2 cellular contexts compared by ENCODE assay signal in the genomic region with DNA sequence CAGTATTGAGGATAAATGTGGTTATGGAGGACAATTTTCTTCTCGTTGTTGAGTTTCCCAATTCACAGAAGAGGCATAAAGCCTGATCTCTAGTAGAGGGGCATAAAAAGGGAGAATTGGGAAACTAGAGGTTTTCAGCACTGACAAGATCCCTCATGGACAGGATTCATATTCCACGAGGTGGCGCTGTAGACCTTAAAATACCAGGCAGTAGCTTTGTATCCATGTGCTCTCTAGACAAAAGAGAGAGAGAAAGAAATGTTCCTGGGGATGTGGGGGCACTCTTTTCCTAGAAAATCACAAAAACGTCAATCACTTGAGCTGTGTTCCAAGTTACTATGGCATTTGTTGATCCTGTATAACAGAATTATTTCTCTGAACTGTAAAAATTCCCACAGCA.
TF ChIP-seq lines count a peak whose summit lies in the region.

No MANE protein-coding gene starts in this region.

TF ChIP-seq in SK-N-SH treated with all-trans-retinoic acid at 6 μM for 48 hours, 23 proteins besides CTCF, POLR2A, EP300 and RAD21 (continued from another document):
- TF ChIP-seq, protein P1, sequence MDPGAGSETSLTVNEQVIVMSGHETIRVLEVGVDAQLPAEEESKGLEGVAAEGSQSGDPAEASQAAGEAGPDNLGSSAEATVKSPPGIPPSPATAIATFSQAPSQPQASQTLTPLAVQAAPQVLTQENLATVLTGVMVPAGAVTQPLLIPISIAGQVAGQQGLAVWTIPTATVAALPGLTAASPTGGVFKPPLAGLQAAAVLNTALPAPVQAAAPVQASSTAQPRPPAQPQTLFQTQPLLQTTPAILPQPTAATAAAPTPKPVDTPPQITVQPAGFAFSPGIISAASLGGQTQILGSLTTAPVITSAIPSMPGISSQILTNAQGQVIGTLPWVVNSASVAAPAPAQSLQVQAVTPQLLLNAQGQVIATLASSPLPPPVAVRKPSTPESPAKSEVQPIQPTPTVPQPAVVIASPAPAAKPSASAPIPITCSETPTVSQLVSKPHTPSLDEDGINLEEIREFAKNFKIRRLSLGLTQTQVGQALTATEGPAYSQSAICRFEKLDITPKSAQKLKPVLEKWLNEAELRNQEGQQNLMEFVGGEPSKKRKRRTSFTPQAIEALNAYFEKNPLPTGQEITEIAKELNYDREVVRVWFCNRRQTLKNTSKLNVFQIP (CRISPR knock-in tag; IDR thresholded peaks at IDR 0.05; ENCODE audit: borderline replicate concordance, low read depth) = no peak
- TF ChIP-seq CSDC2 (CRISPR knock-in tag; IDR thresholded peaks at IDR 0.05) (no peak), ZC3H10 (CRISPR knock-in tag; IDR thresholded peaks at IDR 0.05) (no peak), TCF4 (CRISPR knock-in tag; IDR thresholded peaks at IDR 0.05; ENCODE audit: borderline replicate concordance) (no peak), SNAI2 (CRISPR knock-in tag; IDR thresholded peaks at IDR 0.05) (no peak), ZNF8 (CRISPR knock-in tag; IDR thresholded peaks at IDR 0.05) (no peak), ZFP3 (CRISPR knock-in tag; IDR thresholded peaks at IDR 0.05) (no peak), ZNF565 (CRISPR knock-in tag; conservative IDR thresholded peaks at IDR 0.05; ENCODE audit: low read depth) (no peak), PPARA (CRISPR knock-in tag; IDR thresholded peaks at IDR 0.05; ENCODE audit: borderline replicate concordance) (no peak), RARB (CRISPR knock-in tag; IDR thresholded peaks at IDR 0.05) (no peak)
- TF ChIP-seq, protein P2, sequence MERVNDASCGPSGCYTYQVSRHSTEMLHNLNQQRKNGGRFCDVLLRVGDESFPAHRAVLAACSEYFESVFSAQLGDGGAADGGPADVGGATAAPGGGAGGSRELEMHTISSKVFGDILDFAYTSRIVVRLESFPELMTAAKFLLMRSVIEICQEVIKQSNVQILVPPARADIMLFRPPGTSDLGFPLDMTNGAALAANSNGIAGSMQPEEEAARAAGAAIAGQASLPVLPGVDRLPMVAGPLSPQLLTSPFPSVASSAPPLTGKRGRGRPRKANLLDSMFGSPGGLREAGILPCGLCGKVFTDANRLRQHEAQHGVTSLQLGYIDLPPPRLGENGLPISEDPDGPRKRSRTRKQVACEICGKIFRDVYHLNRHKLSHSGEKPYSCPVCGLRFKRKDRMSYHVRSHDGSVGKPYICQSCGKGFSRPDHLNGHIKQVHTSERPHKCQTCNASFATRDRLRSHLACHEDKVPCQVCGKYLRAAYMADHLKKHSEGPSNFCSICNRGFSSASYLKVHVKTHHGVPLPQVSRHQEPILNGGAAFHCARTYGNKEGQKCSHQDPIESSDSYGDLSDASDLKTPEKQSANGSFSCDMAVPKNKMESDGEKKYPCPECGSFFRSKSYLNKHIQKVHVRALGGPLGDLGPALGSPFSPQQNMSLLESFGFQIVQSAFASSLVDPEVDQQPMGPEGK (CRISPR knock-in tag; IDR thresholded peaks at IDR 0.05; ENCODE audit: borderline replicate concordance) = no peak
- TF ChIP-seq, protein P3, sequence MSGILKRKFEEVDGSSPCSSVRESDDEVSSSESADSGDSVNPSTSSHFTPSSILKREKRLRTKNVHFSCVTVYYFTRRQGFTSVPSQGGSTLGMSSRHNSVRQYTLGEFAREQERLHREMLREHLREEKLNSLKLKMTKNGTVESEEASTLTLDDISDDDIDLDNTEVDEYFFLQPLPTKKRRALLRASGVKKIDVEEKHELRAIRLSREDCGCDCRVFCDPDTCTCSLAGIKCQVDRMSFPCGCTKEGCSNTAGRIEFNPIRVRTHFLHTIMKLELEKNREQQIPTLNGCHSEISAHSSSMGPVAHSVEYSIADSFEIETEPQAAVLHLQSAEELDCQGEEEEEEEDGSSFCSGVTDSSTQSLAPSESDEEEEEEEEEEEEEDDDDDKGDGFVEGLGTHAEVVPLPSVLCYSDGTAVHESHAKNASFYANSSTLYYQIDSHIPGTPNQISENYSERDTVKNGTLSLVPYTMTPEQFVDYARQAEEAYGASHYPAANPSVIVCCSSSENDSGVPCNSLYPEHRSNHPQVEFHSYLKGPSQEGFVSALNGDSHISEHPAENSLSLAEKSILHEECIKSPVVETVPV (CRISPR knock-in tag; IDR thresholded peaks at IDR 0.05) = no peak
TF ChIP-seq in SK-N-SH treated with all-trans-retinoic acid at 6 μM for 48 hours: peak in this region for 0.

TF ChIP-seq in IMR-90, 13 proteins besides CTCF, POLR2A, EP300 and RAD21 (continued from another document):
- TF ChIP-seq, protein P4, sequence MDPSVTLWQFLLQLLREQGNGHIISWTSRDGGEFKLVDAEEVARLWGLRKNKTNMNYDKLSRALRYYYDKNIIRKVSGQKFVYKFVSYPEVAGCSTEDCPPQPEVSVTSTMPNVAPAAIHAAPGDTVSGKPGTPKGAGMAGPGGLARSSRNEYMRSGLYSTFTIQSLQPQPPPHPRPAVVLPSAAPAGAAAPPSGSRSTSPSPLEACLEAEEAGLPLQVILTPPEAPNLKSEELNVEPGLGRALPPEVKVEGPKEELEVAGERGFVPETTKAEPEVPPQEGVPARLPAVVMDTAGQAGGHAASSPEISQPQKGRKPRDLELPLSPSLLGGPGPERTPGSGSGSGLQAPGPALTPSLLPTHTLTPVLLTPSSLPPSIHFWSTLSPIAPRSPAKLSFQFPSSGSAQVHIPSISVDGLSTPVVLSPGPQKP (IDR thresholded peaks at IDR 0.05; ENCODE audit: borderline replicate concordance, low read depth, low read length) = no peak
- no peak for TF ChIP-seq BHLHE40 (IDR thresholded peaks at IDR 0.05; ENCODE audit: low read depth, low read length)
- no peak for TF ChIP-seq FOS (IDR thresholded peaks at IDR 0.05; ENCODE audit: low read depth, low read length)
- no peak for TF ChIP-seq RCOR1 (IDR thresholded peaks at IDR 0.05; ENCODE audit: insufficient replicate concordance, low read length)
- no peak for TF ChIP-seq MAFK (IDR thresholded peaks at IDR 0.05; ENCODE audit: low read depth, low read length)
- no peak for TF ChIP-seq MXI1 (IDR thresholded peaks at IDR 0.05; ENCODE audit: borderline replicate concordance, low read depth, low read length)
- TF ChIP-seq CHD1 (IDR thresholded peaks at IDR 0.05; ENCODE audit: low read depth, low read length) = no peak
- no peak for TF ChIP-seq CEBPB (IDR thresholded peaks at IDR 0.05; ENCODE audit: low read depth, low read length)
- TF ChIP-seq SMC3 (IDR thresholded peaks at IDR 0.05; ENCODE audit: low read depth, low read length) = no peak
